ENCODE assay signal across 8 cellular contexts in the genomic region with DNA sequence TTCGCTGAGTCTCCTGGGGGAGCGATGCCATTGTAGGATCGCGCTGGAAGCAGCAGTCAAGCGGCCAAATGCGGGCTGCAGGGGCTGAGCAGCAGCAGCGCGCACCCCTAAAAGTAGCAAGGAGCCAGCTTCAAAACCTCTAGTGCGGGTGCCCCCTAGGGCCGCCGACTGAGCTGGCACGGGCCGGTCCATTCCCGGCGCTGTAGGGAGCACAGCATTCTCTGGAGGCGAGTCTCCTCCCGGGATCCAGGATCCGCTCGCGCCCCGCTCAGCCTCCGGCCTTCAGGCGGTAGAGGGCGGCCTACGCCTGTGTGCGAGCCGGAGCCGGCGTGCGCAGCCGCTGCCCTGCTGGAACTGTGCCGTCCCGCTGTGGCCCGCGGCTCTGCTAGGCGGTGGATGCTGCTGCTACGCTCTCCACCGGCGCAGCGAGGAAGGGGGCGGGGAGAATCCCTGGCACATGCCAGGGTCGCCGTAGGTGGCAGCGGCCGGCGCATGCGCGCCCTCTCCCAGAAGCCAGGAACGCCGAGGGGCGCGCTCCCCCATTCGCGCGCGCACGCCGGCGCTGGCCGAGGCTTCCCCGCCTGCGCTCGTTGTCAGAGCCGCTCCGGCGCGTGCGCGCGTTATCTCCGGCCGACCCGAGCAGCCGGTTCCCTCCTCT. TPM values are rescaled to one million over a fixed set of nuclear protein-coding genes. Genes with fewer than 3 reads are reported as not detected.
DNase-seq lines count a peak whose midpoint lies in the region; ATAC-seq, FAIRE-seq and TF ChIP-seq lines count a peak whose summit lies in the region.

A gene (plus strand): TSS at position 542 of the 658 bp plus-strand sequence. CDS start 148,834 bp downstream, outside the sequence.

- peak; percentile 69 for ATAC-seq in GM21825 (IDR thresholded peaks at IDR 0.05; ENCODE audit: unreplicated experiment)
- peak; percentile 87 to 92 for ATAC-seq in activated T-cell treated with anti-CD3 and anti-CD28 coated beads, Interleukin-2, amount 50 U/mL, for 72 hours (replicated peaks in 1 of 2)

- H3K27me3 ChIP-seq in Karpas-422 (ENCODE audit: low read length) = no peaks in the 10 kb centered on the region
- H3K27me3 ChIP-seq in esophagus muscularis mucosa = no peaks in the 10 kb centered on the region
- no peaks in the 10 kb centered on the region for H3K27me3 ChIP-seq in muscle layer of duodenum (ENCODE audit: low read depth, low read length)

- peak within 1 kb of the TSS; percentile 91 for H3K27ac Mint-ChIP-seq in activated T-cell treated with anti-CD3 and anti-CD28 coated beads, Interleukin-2, amount 50 U/mL, for 72 hours

- H3K4me3 ChIP-seq in Karpas-422 (ENCODE audit: low read length) = peak within 1 kb of the TSS; percentile 85
- peak within 1 kb of the TSS; percentile 87 to 97 (median 92) for H3K4me3 ChIP-seq in esophagus muscularis mucosa
- H3K4me3 ChIP-seq in muscle layer of duodenum (ENCODE audit: low read depth in 1 of 2, low read length in 2 of 2) = peak within 1 kb of the TSS; percentile 89 to 99

- FAIRE-seq in RCC 7860 (lab: Jason Lieb, UNC) = no peak

- peak within 1 kb of the TSS; percentile 75 for H3K27ac ChIP-seq in Karpas-422 (ENCODE audit: low read length)
- peak within 1 kb of the TSS; percentile 94 to 97 (median 96) for H3K27ac ChIP-seq in esophagus muscularis mucosa (replicated peaks in 1 of 4)
- H3K27ac ChIP-seq in muscle layer of duodenum (ENCODE audit: low read length) = peak within 1 kb of the TSS; percentile 88

- peak; percentile 59 for TF ChIP-seq POLR2A in esophagus muscularis mucosa (IDR thresholded peaks at IDR 0.05; ENCODE audit: low read depth)

- H2AFZ ChIP-seq in Karpas-422 (ENCODE audit: low read length) = peak within 1 kb of the TSS; percentile 88

- TF ChIP-seq CTCF in esophagus muscularis mucosa (IDR thresholded peaks at IDR 0.05) = peak; percentile 63 to 71 (median 65)

- H3K9me3 ChIP-seq in Karpas-422 (ENCODE audit: low read length) (no peaks in the 10 kb centered on the region), esophagus muscularis mucosa (no peaks in the 10 kb centered on the region), muscle layer of duodenum (ENCODE audit: control insufficient read depth in 1 of 2, low read length in 2 of 2) (no peaks in the 10 kb centered on the region)

- H3K9me3 Mint-ChIP-seq in activated T-cell treated with anti-CD3 and anti-CD28 coated beads, Interleukin-2, amount 50 U/mL, for 72 hours = no peaks in the 10 kb centered on the region

- H3K27me3 Mint-ChIP-seq in activated T-cell treated with anti-CD3 and anti-CD28 coated beads, Interleukin-2, amount 50 U/mL, for 72 hours (ENCODE audit: low read depth) = no peaks in the 10 kb centered on the region

- 0 out of 2 replicates have a peak, but pooled peaks cover 4% of the 10 kb centered on the region for H4K20me1 ChIP-seq in Karpas-422 (ENCODE audit: insufficient read depth, low read depth, low read length)

- peak within 1 kb of the TSS; percentile 93 for H3K4me2 ChIP-seq in Karpas-422 (ENCODE audit: low read depth, low read length, poor library complexity, severe bottlenecking)

- H3K4me1 ChIP-seq in Karpas-422 (ENCODE audit: low read length) (peaks cover 39% of the 10 kb centered on the region), esophagus muscularis mucosa (peaks cover 19% of the 10 kb centered on the region in 4 donors), muscle layer of duodenum (ENCODE audit: control insufficient read depth in 1 of 2, insufficient read depth in 2 of 2, low read length in 2 of 2) (peaks cover 0 to 3% of the 10 kb centered on the region in 2 donors)

- no peaks in the 10 kb centered on the region for H3K36me3 Mint-ChIP-seq in activated T-cell treated with anti-CD3 and anti-CD28 coated beads, Interleukin-2, amount 50 U/mL, for 72 hours (ENCODE audit: insufficient read depth in 2 of 2)

- peak within 1 kb of the TSS; percentile 98 to 99 for H3K4me3 Mint-ChIP-seq in activated T-cell treated with anti-CD3 and anti-CD28 coated beads, Interleukin-2, amount 50 U/mL, for 72 hours

- H3K9me2 ChIP-seq in Karpas-422 (replicated peaks; ENCODE audit: insufficient read depth, low read length) = no peaks in the 10 kb centered on the region

- WGBS in esophagus muscularis mucosa = 0% methylated on average over 8 of the region's 74 CpGs

- intact Hi-C loops in esophagus muscularis mucosa (cut with DNase I) = loop anchor here (5.0 to 10.0 kb wide), 3 partner anchors 188 to 425 kb away; a partner anchor contains a TSS

- H3K36me3 ChIP-seq in Karpas-422 (ENCODE audit: insufficient read depth, low read length) (no peaks in the 10 kb centered on the region), esophagus muscularis mucosa (no peaks in the 10 kb centered on the region), muscle layer of duodenum (ENCODE audit: control insufficient read depth in 1 of 2, insufficient read depth in 2 of 2, low read length in 2 of 2) (no peaks in the 10 kb centered on the region)

- no peak for TF ChIP-seq EP300 in esophagus muscularis mucosa (IDR thresholded peaks at IDR 0.05)

- H3K9ac ChIP-seq in Karpas-422 (ENCODE audit: low read length) = peak within 1 kb of the TSS; percentile 84

- H3K79me2 ChIP-seq in Karpas-422 (ENCODE audit: low read length) = peaks cover 43% of the 10 kb centered on the region

- H3K4me1 Mint-ChIP-seq in activated T-cell treated with anti-CD3 and anti-CD28 coated beads, Interleukin-2, amount 50 U/mL, for 72 hours (ENCODE audit: low read depth) = peaks cover 52% of the 10 kb centered on the region

- DNase-seq in Daoy (ENCODE audit: low read depth) = peak; percentile 99
- peak; percentile 99 for DNase-seq in Karpas-422
- peak; percentile 85 for DNase-seq in RCC 7860 (ENCODE audit: low spot score)
- DNase-seq in activated T-cell treated with anti-CD3 and anti-CD28 coated beads, Interleukin-2, amount 50 U/mL, for 72 hours = peak; percentile 94 to 96
- DNase-seq in esophagus muscularis mucosa (ENCODE audit: extremely low spot score) = peak; percentile 96
- DNase-seq in stimulated activated CD8-positive, alpha-beta memory T cell treated with anti-CD3 and anti-CD28 coated beads, Interleukin-7, amount 100 ng/mL, for 4 hours (ENCODE audit: low read depth in 2 of 2) = peak; percentile 93 to 97

RNA-seq across cellular contexts. Expression of the gene that starts here (rescaled TPM):
- total RNA-seq in Daoy (2014; rRNA removed; shearing (Covaris generic)) = 90.6 and 103 TPM in 2 replicates
- total RNA-seq in Karpas-422 (2014; rRNA removed; shearing (Covaris generic); ENCODE audit: low replicate concordance) = 31.7 and 33.0 TPM in 2 replicates
- 10 to 100 TPM; 49.6 to 59.8 TPM for total RNA-seq in activated T-cell treated with anti-CD3 and anti-CD28 coated beads, Interleukin-2, amount 50 U/mL, for 72 hours
- 10 to 100 TPM; 12.8 to 22.2 (median 20.1) TPM for total RNA-seq in esophagus muscularis mucosa

Comparison
In these comparisons a context has a peak if more than half of its experiments do, and no peak if none do; other contexts are left out.
1. Peak in every context shown above with its lines: DNase-seq, ATAC-seq, H3K4me3 ChIP-seq and H3K27ac ChIP-seq.